ENCODE assay signal across 1 cellular context in the genomic region with DNA sequence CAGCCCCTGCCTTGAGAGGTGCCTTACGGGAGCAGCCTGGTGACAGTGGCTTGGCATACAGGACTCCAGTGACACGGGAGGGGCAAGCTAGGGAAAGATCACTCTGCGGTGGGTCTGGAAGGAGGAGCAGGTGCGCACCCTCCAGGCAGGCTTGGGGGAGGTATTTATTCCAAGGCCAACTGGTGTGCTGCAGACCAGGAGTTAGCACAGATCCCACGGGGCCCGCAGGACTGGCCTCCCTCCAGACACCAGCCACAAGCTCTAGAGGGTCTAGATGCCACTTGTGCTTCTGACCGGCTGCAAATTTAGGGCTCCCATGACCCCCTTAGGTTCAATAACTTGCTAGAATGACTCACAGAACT.
TF ChIP-seq lines count a peak whose summit lies in the region.

No MANE protein-coding gene starts in this region.

TF ChIP-seq in endothelial cell of umbilical vein, 7 proteins besides CTCF, POLR2A, EP300 and RAD21:
- TF ChIP-seq, protein P1, sequence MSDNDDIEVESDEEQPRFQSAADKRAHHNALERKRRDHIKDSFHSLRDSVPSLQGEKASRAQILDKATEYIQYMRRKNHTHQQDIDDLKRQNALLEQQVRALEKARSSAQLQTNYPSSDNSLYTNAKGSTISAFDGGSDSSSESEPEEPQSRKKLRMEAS (IDR thresholded peaks at IDR 0.05; ENCODE audit: insufficient read depth, insufficient read length) = no peak
- no peak for TF ChIP-seq FOS (IDR thresholded peaks at IDR 0.05; ENCODE audit: borderline replicate concordance, insufficient read depth, low read length)
- TF ChIP-seq POLR2AphosphoS5 (IDR thresholded peaks at IDR 0.05; ENCODE audit: insufficient read depth, low read depth, low read length) = no peak
- no peak for TF ChIP-seq MYC (IDR thresholded peaks at IDR 0.05; ENCODE audit: low read depth, low read length)
- no peak for TF ChIP-seq GATA2 (IDR thresholded peaks at IDR 0.05; ENCODE audit: insufficient read depth, insufficient read length, low read depth, low read length)
- TF ChIP-seq JUN (IDR thresholded peaks at IDR 0.05; ENCODE audit: borderline replicate concordance, insufficient read depth, insufficient read length, low read depth) = no peak
- no peak for TF ChIP-seq EZH2 (IDR thresholded peaks at IDR 0.05; ENCODE audit: borderline replicate concordance, low read depth, low read length, severe bottlenecking)
